Comparison of ENCODE assay signal across 9 cellular contexts in genomic region chr15:26974120-26974780, GRCh38. TPM values are rescaled to one million over a fixed set of nuclear protein-coding genes. Genes with fewer than 3 reads are reported as not detected.
DNase-seq lines count a peak whose midpoint lies in the region; ATAC-seq and TF ChIP-seq lines count a peak whose summit lies in the region.
"Had no signal": no experiment of that assay in that cellular context is flagged by ENCODE, and none has a peak within 500 bp of the region (broad histone marks: within the 10 kb centered on the region; RNA-seq: fewer than 3 reads in every experiment).

No MANE protein-coding gene starts in this region.

- DNase-seq in DND-41 (no peak), NCI-H1105 (lab: John Stamatoyannopoulos, UW) (peak; percentile 21), astrocyte of the cerebellum (ENCODE audit: low read depth) (peak; percentile 11), non-pigmented ciliary epithelial cell (ENCODE audit: low read depth) (peak; percentile 18), A172 (ENCODE audit: low spot score) (no peak), T-helper 1 cell (no peak)
- DNase-seq: naive B cell had no signal

- H3K27ac ChIP-seq in DND-41 (ENCODE audit: low read length): no peak overlapping the region

- H3K79me2 ChIP-seq in DND-41 (ENCODE audit: insufficient read depth, low read length): no peaks in the 10 kb centered on the region

- no peaks in the 10 kb centered on the region for H3K27me3 ChIP-seq in DND-41 (ENCODE audit: insufficient read depth, low read length, poor library complexity)

- TF ChIP-seq CTCF in DND-41 (IDR thresholded peaks at IDR 0.05; ENCODE audit: borderline replicate concordance, extremely low read depth, low read length, poor library complexity, severe bottlenecking) (peak; percentile 41), astrocyte of the cerebellum (IDR thresholded peaks at IDR 0.05; ENCODE audit: low read depth, low read length, missing control alignments) (peak; percentile 61)

- no peak overlapping the region for H3K4me2 ChIP-seq in DND-41 (ENCODE audit: insufficient read depth, low read length)

- no peaks in the 10 kb centered on the region for H3K4me1 ChIP-seq in DND-41 (ENCODE audit: insufficient read depth, low read length)

- H3K9ac ChIP-seq in DND-41 (ENCODE audit: low read depth, low read length): no peak overlapping the region

- no peak overlapping the region for H3K4me3 ChIP-seq in DND-41 (ENCODE audit: low read depth in 1 of 2, low read length in 2 of 2)
- no peak overlapping the region for H3K4me3 ChIP-seq in astrocyte of the cerebellum (ENCODE audit: low read depth, low read length)

- no peaks in the 10 kb centered on the region for H4K20me1 ChIP-seq in DND-41 (ENCODE audit: insufficient read depth, low read length)

- ATAC-seq in DND-41 (ENCODE audit: insufficient read depth, low read depth) (no peak), HG03565 (IDR thresholded peaks at IDR 0.05; ENCODE audit: unreplicated experiment) (no peak), GM19397 (IDR thresholded peaks at IDR 0.05; ENCODE audit: unreplicated experiment) (no peak)

- in situ Hi-C loops in astrocyte of the cerebellum (cut with HindIII; ENCODE audit: low sequenced_read_pairs): no loop called here

- H3K36me3 ChIP-seq in DND-41 (ENCODE audit: insufficient read depth, low read length): no peaks in the 10 kb centered on the region

- H2AFZ ChIP-seq in DND-41 (ENCODE audit: low read depth, low read length): no peak overlapping the region

- H3K9me3 ChIP-seq in DND-41 (ENCODE audit: insufficient read depth, low read length, severe bottlenecking): no peaks in the 10 kb centered on the region

RNA-seq across cellular contexts. Expression of gene GABRG3, which starts 3.3 kb away (rescaled TPM):
- total RNA-seq in A172 (2014; rRNA removed; shearing (Covaris generic)): not detected in 2 replicates

Comparison
In these comparisons a context has a peak if more than half of its experiments do, and no peak if none do; other contexts are left out.
1. DNase-seq: peak in NCI-H1105 (single experiment), astrocyte of the cerebellum (single experiment) and non-pigmented ciliary epithelial cell (single experiment); none in DND-41 (single experiment), A172 (single experiment) and T-helper 1 cell (0 of 5).